ENCODE assay signal across 13 cellular contexts in genomic region chr2:238241970-238242369, GRCh38. TPM values are rescaled to one million over a fixed set of nuclear protein-coding genes. Genes with fewer than 3 reads are reported as not detected.
DNase-seq lines count a peak whose midpoint lies in the region; ATAC-seq and TF ChIP-seq lines count a peak whose summit lies in the region.
"Had no signal": no experiment of that assay in that cellular context is flagged by ENCODE, and none has a peak within 500 bp of the region (broad histone marks: within the 10 kb centered on the region; RNA-seq: fewer than 3 reads in every experiment).

No MANE protein-coding gene starts in this region.

- H3K9me3 Mint-ChIP-seq in activated naive CD8-positive, alpha-beta T cell (ENCODE audit: low read depth), result no peaks in the 10 kb centered on the region
- H3K9me3 Mint-ChIP-seq in activated naive CD8-positive, alpha-beta T cell treated with anti-CD3 and anti-CD28 coated beads, Interleukin-2, amount 50 U/mL, for 24 hours, result no peaks in the 10 kb centered on the region
- no peaks in the 10 kb centered on the region for H3K9me3 Mint-ChIP-seq in immature natural killer cell
- H3K9me3 Mint-ChIP-seq in stimulated activated memory B cell treated with anti-CD40 and anti-IgM and Interleukin-4, amounts not matched to agents 10 μg/mL and 1 μg/mL and 100 μg/mL, for 72 hours, result no peaks in the 10 kb centered on the region
- H3K9me3 Mint-ChIP-seq: activated naive CD4-positive, alpha-beta T cell treated with anti-CD3 and anti-CD28 coated beads, Interleukin-2, amount 50 U/mL, for 72 hours; IgD-negative memory B cell had no signal

- H3K9me3 ChIP-seq in WERI-Rb-1 (ENCODE audit: severe bottlenecking), result no peaks in the 10 kb centered on the region
- no peaks in the 10 kb centered on the region for H3K9me3 ChIP-seq in testis

- H3K27ac Mint-ChIP-seq in activated naive CD8-positive, alpha-beta T cell, result no peak overlapping the region
- no peak overlapping the region for H3K27ac Mint-ChIP-seq in activated naive CD8-positive, alpha-beta T cell treated with anti-CD3 and anti-CD28 coated beads, Interleukin-2, amount 50 U/mL, for 24 hours
- peak overlapping the region in 5 of 6 donors; percentile 19 to 66 (median 41) for H3K27ac Mint-ChIP-seq in immature natural killer cell
- no peak overlapping the region for H3K27ac Mint-ChIP-seq in stimulated activated memory B cell treated with anti-CD40 and anti-IgM and Interleukin-4, amounts not matched to agents 10 μg/mL and 1 μg/mL and 100 μg/mL, for 72 hours
- H3K27ac Mint-ChIP-seq: activated naive CD4-positive, alpha-beta T cell treated with anti-CD3 and anti-CD28 coated beads, Interleukin-2, amount 50 U/mL, for 72 hours; IgD-negative memory B cell had no signal

- H3K4me1 Mint-ChIP-seq in activated naive CD8-positive, alpha-beta T cell (ENCODE audit: low read depth), result peaks cover 10% of the 10 kb centered on the region
- peaks cover 8% of the 10 kb centered on the region for H3K4me1 Mint-ChIP-seq in activated naive CD8-positive, alpha-beta T cell treated with anti-CD3 and anti-CD28 coated beads, Interleukin-2, amount 50 U/mL, for 24 hours
- peaks cover 0 to 10% of the 10 kb centered on the region in 2 donors for H3K4me1 Mint-ChIP-seq in immature natural killer cell
- peaks cover 15% of the 10 kb centered on the region for H3K4me1 Mint-ChIP-seq in stimulated activated memory B cell treated with anti-CD40 and anti-IgM and Interleukin-4, amounts not matched to agents 10 μg/mL and 1 μg/mL and 100 μg/mL, for 72 hours

- peak overlapping the region; percentile 36 for H3K4me3 Mint-ChIP-seq in activated naive CD8-positive, alpha-beta T cell
- H3K4me3 Mint-ChIP-seq in activated naive CD8-positive, alpha-beta T cell treated with anti-CD3 and anti-CD28 coated beads, Interleukin-2, amount 50 U/mL, for 24 hours, result no peak overlapping the region
- peak overlapping the region in 4 of 5 donors; percentile 36 to 67 (median 54) for H3K4me3 Mint-ChIP-seq in immature natural killer cell
- H3K4me3 Mint-ChIP-seq in stimulated activated memory B cell treated with anti-CD40 and anti-IgM and Interleukin-4, amounts not matched to agents 10 μg/mL and 1 μg/mL and 100 μg/mL, for 72 hours, result peak overlapping the region; percentile 61

- DNase-seq in activated naive CD8-positive, alpha-beta T cell treated with anti-CD3 and anti-CD28 coated beads, Interleukin-2, amount 50 U/mL, for 24 hours, result no peak
- DNase-seq in WERI-Rb-1, result no peak
- DNase-seq in immature natural killer cell, result no peak
- no peak for DNase-seq in RPMI8226
- DNase-seq in stimulated activated CD4-positive, alpha-beta T cell treated with anti-CD3 and anti-CD28 coated beads, Interleukin-4, amount 100 ng/mL, for 4 hours, result no peak
- DNase-seq in testis, result no peak
- DNase-seq: mammary epithelial cell; NCI-H748 treated with DMSO at 0.1 percent for 48 hours; stimulated activated CD4-positive, alpha-beta T cell treated with anti-CD3 and anti-CD28 coated beads, Interleukin-2, amount 100 ng/mL, for 24 hours had no signal

- H3K27me3 ChIP-seq in WERI-Rb-1 (ENCODE audit: insufficient read depth, low read depth, severe bottlenecking) (no peaks in the 10 kb centered on the region), testis (no peaks in the 10 kb centered on the region)

- intact Hi-C loops in testis (cut with DNase I; ENCODE audit: low total_unique reads), result no loop called here

- peaks cover 32% of the 10 kb centered on the region for H3K36me3 ChIP-seq in WERI-Rb-1
- H3K36me3 ChIP-seq in testis (ENCODE audit: low read depth, missing control alignments), result no peaks in the 10 kb centered on the region

- H3K4me1 ChIP-seq in testis, result peaks cover 25% of the 10 kb centered on the region

- peak overlapping the region; percentile 90 for H3K4me3 ChIP-seq in WERI-Rb-1 (ENCODE audit: low read depth, low read length)
- H3K4me3 ChIP-seq in testis, result no peak overlapping the region

- H3K36me3 Mint-ChIP-seq in activated naive CD8-positive, alpha-beta T cell, result peaks cover 5% of the 10 kb centered on the region
- H3K36me3 Mint-ChIP-seq in activated naive CD8-positive, alpha-beta T cell treated with anti-CD3 and anti-CD28 coated beads, Interleukin-2, amount 50 U/mL, for 24 hours (ENCODE audit: low read depth), result peaks cover 6% of the 10 kb centered on the region
- peaks cover 4 to 19% (median 6%) of the 10 kb centered on the region in 3 donors for H3K36me3 Mint-ChIP-seq in immature natural killer cell
- peaks cover 19% of the 10 kb centered on the region for H3K36me3 Mint-ChIP-seq in stimulated activated memory B cell treated with anti-CD40 and anti-IgM and Interleukin-4, amounts not matched to agents 10 μg/mL and 1 μg/mL and 100 μg/mL, for 72 hours

- no peak for ATAC-seq in activated naive CD8-positive, alpha-beta T cell treated with anti-CD3 and anti-CD28 coated beads, Interleukin-2, amount 50 U/mL, for 24 hours
- no peak for ATAC-seq in stimulated activated memory B cell treated with anti-CD40 and anti-IgM and Interleukin-4, amounts not matched to agents 10 μg/mL and 1 μg/mL and 100 μg/mL, for 72 hours
- ATAC-seq: activated naive CD4-positive, alpha-beta T cell treated with anti-CD3 and anti-CD28 coated beads, Interleukin-2, amount 50 U/mL, for 72 hours had no signal

- WGBS in testis, 2 donors, result 54 to 69% methylated on average over 2 of the region's 2 CpGs

- TF ChIP-seq POLR2A in testis (IDR thresholded peaks at IDR 0.05), result no peak

- TF ChIP-seq CTCF in WERI-Rb-1 (IDR thresholded peaks at IDR 0.05; ENCODE audit: low read depth, low read length), result no peak
- TF ChIP-seq CTCF in testis (IDR thresholded peaks at IDR 0.05), result no peak

- H3K27ac ChIP-seq in WERI-Rb-1 (peak overlapping the region; percentile 100), testis (no peak overlapping the region)

- peaks cover 3% of the 10 kb centered on the region for H3K27me3 Mint-ChIP-seq in activated naive CD8-positive, alpha-beta T cell
- peaks cover 25% of the 10 kb centered on the region for H3K27me3 Mint-ChIP-seq in activated naive CD8-positive, alpha-beta T cell treated with anti-CD3 and anti-CD28 coated beads, Interleukin-2, amount 50 U/mL, for 24 hours
- peaks cover 2 to 7% (median 3%) of the 10 kb centered on the region in 3 donors for H3K27me3 Mint-ChIP-seq in immature natural killer cell (ENCODE audit: low read depth in 3 of 3)
- H3K27me3 Mint-ChIP-seq in stimulated activated memory B cell treated with anti-CD40 and anti-IgM and Interleukin-4, amounts not matched to agents 10 μg/mL and 1 μg/mL and 100 μg/mL, for 72 hours, result no peaks in the 10 kb centered on the region

RNA-seq across cellular contexts. Expression of gene HES6, which starts 2.1 kb away (rescaled TPM):
- polyA plus RNA-seq in immature natural killer cell (10 to 100 TPM; 27.3 to 36.5 (median 34.5) TPM), testis (ENCODE audit: insufficient read depth, low read depth, low replicate concordance) (21.3 TPM)
- total RNA-seq in testis, result 10 to 100 TPM; 22.0 to 40.3 TPM

RNA-seq across cellular contexts. Expression of gene ILKAP, which starts 38.5 kb away (rescaled TPM):
- polyA plus RNA-seq in immature natural killer cell, result 10 to 100 TPM; 59.2 to 82.8 (median 59.3) TPM
- 10 to 100 TPM; 59.8 to 65.3 TPM for total RNA-seq in testis
- 44.8 TPM for polyA plus RNA-seq in testis (ENCODE audit: insufficient read depth, low read depth, low replicate concordance)

RNA-seq across cellular contexts. Expression of gene PER2, which starts 46.4 kb away (rescaled TPM):
- polyA plus RNA-seq in immature natural killer cell, result 1 to 10 TPM; 1.0 to 8.5 (median 7.2) TPM
- 10 to 100 TPM; 55.5 to 59.1 TPM for total RNA-seq in testis
- polyA plus RNA-seq in testis (ENCODE audit: insufficient read depth, low read depth, low replicate concordance), result 29.8 TPM

Comparison
In these comparisons a context has a peak if more than half of its experiments do, and no peak if none do; other contexts are left out.
1. H3K27ac Mint-ChIP-seq: peak in immature natural killer cell (5 of 6); none in activated naive CD8-positive, alpha-beta T cell (single experiment), activated naive CD8-positive, alpha-beta T cell treated with anti-CD3 and anti-CD28 coated beads, Interleukin-2, amount 50 U/mL, for 24 hours (single experiment) and stimulated activated memory B cell treated with anti-CD40 and anti-IgM and Interleukin-4, amounts not matched to agents 10 μg/mL and 1 μg/mL and 100 μg/mL, for 72 hours (single experiment).